ENCODE assay signal across 15 cellular contexts in genomic region chr13:78719367-78719766, GRCh38.
A peak's percentile ranks its signal among the peaks of the same experiment; 100 is the strongest.
DNase-seq lines count a peak whose midpoint lies in the region; ATAC-seq and TF ChIP-seq lines count a peak whose summit lies in the region.
"Had no signal": no experiment of that assay in that cellular context is flagged by ENCODE, and none has a peak within 500 bp of the region (broad histone marks: within the 10 kb centered on the region; RNA-seq: fewer than 3 reads in every experiment).

No MANE protein-coding gene starts in this region.

- ATAC-seq in GM18868 (IDR thresholded peaks at IDR 0.05; ENCODE audit: unreplicated experiment) (peak; percentile 51), HG02870 (IDR thresholded peaks at IDR 0.05; ENCODE audit: unreplicated experiment) (peak; percentile 45)

- peak overlapping the region; percentile 42 for H3K4me2 ChIP-seq in OCI-LY3 (ENCODE audit: low read length)

- peaks cover 17% of the 10 kb centered on the region for H3K4me1 ChIP-seq in OCI-LY3 (ENCODE audit: low read length)
- H3K4me1 ChIP-seq in testis = no peaks in the 10 kb centered on the region
- H3K4me1 ChIP-seq: Caco-2 had no signal

- no peak for TF ChIP-seq POLR2A in erythroblast (IDR thresholded peaks at IDR 0.05; ENCODE audit: low read length)
- TF ChIP-seq POLR2A in testis (IDR thresholded peaks at IDR 0.05) = no peak

- H3K9ac ChIP-seq in OCI-LY3 (ENCODE audit: low read length) = no peak overlapping the region

- H3K4me3 ChIP-seq in OCI-LY3 (ENCODE audit: low read length) = no peak overlapping the region
- no peak overlapping the region for H3K4me3 ChIP-seq in testis
- H3K4me3 ChIP-seq: HAP-1 had no signal

- no peaks in the 10 kb centered on the region for H4K20me1 ChIP-seq in OCI-LY3 (ENCODE audit: insufficient read depth, low read length)

- H3K36me3 ChIP-seq in OCI-LY3 (replicated peaks; ENCODE audit: low read depth, low read length) = no peaks in the 10 kb centered on the region
- H3K36me3 ChIP-seq in testis (ENCODE audit: low read depth, missing control alignments) = no peaks in the 10 kb centered on the region
- H3K36me3 ChIP-seq: HAP-1 had no signal

- H3K27me3 ChIP-seq in OCI-LY3 (ENCODE audit: low read depth, low read length) = no peaks in the 10 kb centered on the region
- no peaks in the 10 kb centered on the region for H3K27me3 ChIP-seq in testis

- no peaks in the 10 kb centered on the region for H3K79me2 ChIP-seq in OCI-LY3 (ENCODE audit: low read length)

- H3K27ac ChIP-seq in OCI-LY3 (ENCODE audit: low read length) (no peak overlapping the region), testis (no peak overlapping the region)

- intact Hi-C loops in testis (cut with DNase I; ENCODE audit: low total_unique reads) = no loop called here

- H3K9me3 ChIP-seq in OCI-LY3 (ENCODE audit: insufficient read depth, low read length) = no peaks in the 10 kb centered on the region
- H3K9me3 ChIP-seq in testis = no peaks in the 10 kb centered on the region
- H3K9me3 ChIP-seq: Caco-2, HAP-1 had no signal

- DNase-seq in erythroblast (lab: John Stamatoyannopoulos, UW) (no peak), testis (no peak), DMS153 (lab: John Stamatoyannopoulos, UW) (no peak)
- DNase-seq: C1 segment of cervical spinal cord; Caco-2; CD4-positive, alpha-beta memory T cell; DMS79; EL; GDM1; GOT3; HFFc6 had no signal

- 85 to 94% methylated on average over 2 of the region's 2 CpGs for WGBS in testis, 2 donors

- H2AFZ ChIP-seq in OCI-LY3 (ENCODE audit: low read depth, low read length) = no peak overlapping the region

- no peak for TF ChIP-seq CTCF in OCI-LY3 (IDR thresholded peaks at IDR 0.05; ENCODE audit: low read depth, low read length)
- TF ChIP-seq CTCF in testis (IDR thresholded peaks at IDR 0.05) = no peak
